In genomic region chr9:71806916-71807315, GRCh38 we compare ENCODE assay signal across 8 cellular contexts. TPM values are rescaled to one million over a fixed set of nuclear protein-coding genes. Genes with fewer than 3 reads are reported as not detected.
DNase-seq lines count a peak whose midpoint lies in the region; ATAC-seq, FAIRE-seq and TF ChIP-seq lines count a peak whose summit lies in the region.

No MANE protein-coding gene starts in this region.

- H3K4me3 ChIP-seq in astrocyte (ENCODE audit: insufficient read depth, low read depth, low read length): no peak overlapping the region
- no peak overlapping the region for H3K4me3 ChIP-seq in hepatocyte
- H3K4me3 ChIP-seq in spleen: no peak overlapping the region

- peak; percentile 90 for ATAC-seq in HG02763 (IDR thresholded peaks at IDR 0.05; ENCODE audit: unreplicated experiment)
- peak; percentile 74 to 93 (median 90) for ATAC-seq in T-cell (replicated peaks in 1 of 4)

- H3K4me1 Mint-ChIP-seq in T-cell: peaks cover 11 to 15% (median 13%) of the 10 kb centered on the region in 3 donors
- no peaks in the 10 kb centered on the region for H3K4me1 Mint-ChIP-seq in astrocyte (ENCODE audit: low read depth, unreplicated experiment)

- H3K4me1 ChIP-seq in astrocyte (ENCODE audit: insufficient read depth, low read length): no peaks in the 10 kb centered on the region
- no peaks in the 10 kb centered on the region for H3K4me1 ChIP-seq in hepatocyte (ENCODE audit: insufficient read depth)
- H3K4me1 ChIP-seq in spleen: peaks cover 3 to 11% (median 8%) of the 10 kb centered on the region in 6 donors

- H3K9ac ChIP-seq in astrocyte (ENCODE audit: low read length): no peak overlapping the region

- H3K27me3 Mint-ChIP-seq in T-cell (no peaks in the 10 kb centered on the region), astrocyte (ENCODE audit: low read depth, unreplicated experiment) (no peaks in the 10 kb centered on the region)

- DNase-seq in activated gamma-delta T cell treated with Interleukin-2 at 50 U/mL for 16 hours (peak; percentile 57), activated gamma-delta T cell (lab: John Stamatoyannopoulos, UW) (no peak), NCI-H1092 treated with DMSO at 0.1 percent for 48 hours (lab: John Stamatoyannopoulos, UW) (peak; percentile 54), T-cell (peak; percentile 23 to 60 (median 47)), astrocyte (ENCODE audit: low read depth) (peak; percentile 51), hepatocyte (ENCODE audit: low spot score) (peak; percentile 79), spleen (peak; percentile 80)

- TF ChIP-seq CTCF in astrocyte (IDR thresholded peaks at IDR 0.05; ENCODE audit: insufficient read depth, low read depth, low read length) (peak; percentile 88), hepatocyte (IDR thresholded peaks at IDR 0.05; ENCODE audit: poor library complexity) (peak; percentile 83), spleen (IDR thresholded peaks at IDR 0.05 in 8 of 11, conservative IDR thresholded peaks at IDR 0.05 in 3 of 11) (peak; percentile 66 to 85 (median 83))

- intact Hi-C loops in spleen (cut with DNase I; ENCODE audit: low total_unique reads): loop anchor here (5.0 kb wide), 1 partner anchor 220 kb away; no protein-coding TSS in a partner anchor

- peak; percentile 67 for FAIRE-seq in astrocyte (lab: Jason Lieb, UNC)

- H3K27me3 ChIP-seq in astrocyte (ENCODE audit: insufficient read depth, low read length): no peaks in the 10 kb centered on the region
- no peaks in the 10 kb centered on the region for H3K27me3 ChIP-seq in hepatocyte
- H3K27me3 ChIP-seq in spleen (replicated peaks in 1 of 7): no peaks in the 10 kb centered on the region

- H3K9me3 ChIP-seq in astrocyte (ENCODE audit: insufficient read depth, low read depth, low read length) (no peaks in the 10 kb centered on the region), hepatocyte (ENCODE audit: low read depth) (no peaks in the 10 kb centered on the region), spleen (peaks cover 0 to 4% (median 0%) of the 10 kb centered on the region in 8 donors)

- H3K27ac ChIP-seq in astrocyte (ENCODE audit: low read depth, low read length) (no peak overlapping the region), hepatocyte (no peak overlapping the region), spleen (peak overlapping the region in 1 of 8 donors; percentile 33)

- 26% methylated on average over 1 of the region's 1 CpG for WGBS in hepatocyte (ENCODE audit: low lambda C conversion rate, missing lambda C conversion rate)
- 3 to 17% (median 9%) methylated on average over 1 of the region's 1 CpG for WGBS in spleen, 5 donors

- H3K4me3 Mint-ChIP-seq in T-cell (no peak overlapping the region), astrocyte (ENCODE audit: unreplicated experiment) (no peak overlapping the region)

- POLR2A ChIA-PET in T-cell (lab: Charles Lee): interaction anchor here (0.7 to 1.5 kb wide), 3 partner anchors 24 to 1369 kb away, joined by 3 to 6 read pairs (median 5); no protein-coding TSS in a partner anchor

- H3K27ac Mint-ChIP-seq in T-cell (peak overlapping the region; percentile 21 to 40), astrocyte (ENCODE audit: unreplicated experiment) (no peak overlapping the region)

- CTCF ChIA-PET in T-cell (lab: Charles Lee): interaction anchor here (0.6 to 6.6 kb wide), 25 partner anchors 9 to 472 kb away, joined by 3 to 44 read pairs (median 5); no protein-coding TSS in a partner anchor

- H3K4me2 ChIP-seq in astrocyte (ENCODE audit: low read length) (no peak overlapping the region), hepatocyte (no peak overlapping the region)

- H3K36me3 Mint-ChIP-seq in T-cell (no peaks in the 10 kb centered on the region), astrocyte (ENCODE audit: low read depth, unreplicated experiment) (no peaks in the 10 kb centered on the region)

- H2AFZ ChIP-seq in astrocyte (ENCODE audit: low read depth, low read length): no peak overlapping the region
- H2AFZ ChIP-seq in hepatocyte: no peak overlapping the region

- H3K79me2 ChIP-seq in astrocyte (ENCODE audit: insufficient read depth, low read length) (no peaks in the 10 kb centered on the region), hepatocyte (no peaks in the 10 kb centered on the region)

- peaks cover 0 to 3% (median 0%) of the 10 kb centered on the region in 3 donors for H3K9me3 Mint-ChIP-seq in T-cell
- H3K9me3 Mint-ChIP-seq in astrocyte (ENCODE audit: unreplicated experiment): no peaks in the 10 kb centered on the region

- H3K36me3 ChIP-seq in astrocyte (ENCODE audit: insufficient read depth, low read length) (no peaks in the 10 kb centered on the region), hepatocyte (replicated peaks; ENCODE audit: insufficient read depth, low read depth) (no peaks in the 10 kb centered on the region), spleen (no peaks in the 10 kb centered on the region)

- no peaks in the 10 kb centered on the region for H3K9me2 ChIP-seq in hepatocyte (replicated peaks; ENCODE audit: insufficient read depth)

- no peak for TF ChIP-seq POLR2A in spleen (IDR thresholded peaks at IDR 0.05)

- H4K20me1 ChIP-seq in astrocyte (ENCODE audit: insufficient read depth, low read length) (no peaks in the 10 kb centered on the region), hepatocyte (ENCODE audit: insufficient read depth, poor library complexity, severe bottlenecking) (no peaks in the 10 kb centered on the region)

RNA-seq across cellular contexts. Expression of gene CEMIP2, which starts 38.6 kb away (rescaled TPM):
- total RNA-seq in T-cell: 100 to 1,000 TPM in 2 of 5 donors, 10 to 100 TPM in 3; 82.1 to 285 (median 90.8) TPM
- total RNA-seq in astrocyte: 137 and 139 TPM in 2 replicates
- 94.2 and 100 TPM in 2 replicates for total RNA-seq in hepatocyte
- 45.2 and 47.9 TPM in 2 replicates for polyA plus RNA-seq in hepatocyte
- 100 to 1,000 TPM in 3 of 7 donors, 10 to 100 TPM in 4; 71.8 to 175 (median 99.4) TPM for total RNA-seq in spleen
- polyA plus RNA-seq in spleen: 10 to 100 TPM; 14.2 to 21.1 (median 15.0) TPM
